In genomic region chr7:133409421-133409820, GRCh38 we compare ENCODE assay signal across 1 cellular context.
TF ChIP-seq lines count a peak whose summit lies in the region.

No MANE protein-coding gene starts in this region.

TF ChIP-seq in HepG2, 621 proteins besides CTCF, POLR2A, EP300 and RAD21 (continued from another document):
- TF ChIP-seq, protein P1, sequence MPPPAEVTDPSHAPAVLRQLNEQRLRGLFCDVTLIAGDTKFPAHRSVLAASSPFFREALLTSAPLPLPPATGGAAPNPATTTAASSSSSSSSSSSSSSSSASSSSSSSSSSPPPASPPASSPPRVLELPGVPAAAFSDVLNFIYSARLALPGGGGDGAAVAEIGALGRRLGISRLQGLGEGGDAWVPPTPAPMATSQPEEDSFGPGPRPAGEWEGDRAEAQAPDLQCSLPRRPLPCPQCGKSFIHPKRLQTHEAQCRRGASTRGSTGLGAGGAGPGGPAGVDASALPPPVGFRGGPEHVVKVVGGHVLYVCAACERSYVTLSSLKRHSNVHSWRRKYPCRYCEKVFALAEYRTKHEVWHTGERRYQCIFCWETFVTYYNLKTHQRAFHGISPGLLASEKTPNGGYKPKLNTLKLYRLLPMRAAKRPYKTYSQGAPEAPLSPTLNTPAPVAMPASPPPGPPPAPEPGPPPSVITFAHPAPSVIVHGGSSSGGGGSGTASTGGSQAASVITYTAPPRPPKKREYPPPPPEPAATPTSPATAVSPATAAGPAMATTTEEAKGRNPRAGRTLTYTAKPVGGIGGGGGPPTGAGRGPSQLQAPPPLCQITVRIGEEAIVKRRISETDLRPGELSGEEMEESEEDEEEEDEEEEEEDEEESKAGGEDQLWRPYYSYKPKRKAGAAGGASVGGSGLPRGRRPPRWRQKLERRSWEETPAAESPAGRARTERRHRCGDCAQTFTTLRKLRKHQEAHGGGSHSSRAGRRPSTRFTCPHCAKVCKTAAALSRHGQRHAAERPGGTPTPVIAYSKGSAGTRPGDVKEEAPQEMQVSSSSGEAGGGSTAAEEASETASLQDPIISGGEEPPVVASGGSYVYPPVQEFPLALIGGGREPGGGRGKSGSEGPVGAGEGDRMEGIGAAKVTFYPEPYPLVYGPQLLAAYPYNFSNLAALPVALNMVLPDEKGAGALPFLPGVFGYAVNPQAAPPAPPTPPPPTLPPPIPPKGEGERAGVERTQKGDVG (CRISPR knock-in tag; IDR thresholded peaks at IDR 0.05; ENCODE audit: borderline replicate concordance): no peak
- TF ChIP-seq FOSL2 (CRISPR knock-in tag; IDR thresholded peaks at IDR 0.05) (no peak), SIX1 (CRISPR knock-in tag; IDR thresholded peaks at IDR 0.05; ENCODE audit: borderline replicate concordance) (no peak), ZC3H13 (CRISPR knock-in tag; IDR thresholded peaks at IDR 0.05) (no peak), ZNF674 (CRISPR knock-in tag; IDR thresholded peaks at IDR 0.05; ENCODE audit: low read depth) (no peak), ZSCAN31 (CRISPR knock-in tag; IDR thresholded peaks at IDR 0.05; ENCODE audit: low read depth) (no peak), CHCHD3 (CRISPR knock-in tag; IDR thresholded peaks at IDR 0.05) (no peak), DR1 (CRISPR knock-in tag; IDR thresholded peaks at IDR 0.05) (no peak), ZNF280D (CRISPR knock-in tag; IDR thresholded peaks at IDR 0.05) (no peak)
- TF ChIP-seq, protein P2, sequence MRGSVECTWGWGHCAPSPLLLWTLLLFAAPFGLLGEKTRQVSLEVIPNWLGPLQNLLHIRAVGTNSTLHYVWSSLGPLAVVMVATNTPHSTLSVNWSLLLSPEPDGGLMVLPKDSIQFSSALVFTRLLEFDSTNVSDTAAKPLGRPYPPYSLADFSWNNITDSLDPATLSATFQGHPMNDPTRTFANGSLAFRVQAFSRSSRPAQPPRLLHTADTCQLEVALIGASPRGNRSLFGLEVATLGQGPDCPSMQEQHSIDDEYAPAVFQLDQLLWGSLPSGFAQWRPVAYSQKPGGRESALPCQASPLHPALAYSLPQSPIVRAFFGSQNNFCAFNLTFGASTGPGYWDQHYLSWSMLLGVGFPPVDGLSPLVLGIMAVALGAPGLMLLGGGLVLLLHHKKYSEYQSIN (CRISPR knock-in tag; IDR thresholded peaks at IDR 0.05; ENCODE audit: borderline replicate concordance): no peak
- TF ChIP-seq, protein P3, sequence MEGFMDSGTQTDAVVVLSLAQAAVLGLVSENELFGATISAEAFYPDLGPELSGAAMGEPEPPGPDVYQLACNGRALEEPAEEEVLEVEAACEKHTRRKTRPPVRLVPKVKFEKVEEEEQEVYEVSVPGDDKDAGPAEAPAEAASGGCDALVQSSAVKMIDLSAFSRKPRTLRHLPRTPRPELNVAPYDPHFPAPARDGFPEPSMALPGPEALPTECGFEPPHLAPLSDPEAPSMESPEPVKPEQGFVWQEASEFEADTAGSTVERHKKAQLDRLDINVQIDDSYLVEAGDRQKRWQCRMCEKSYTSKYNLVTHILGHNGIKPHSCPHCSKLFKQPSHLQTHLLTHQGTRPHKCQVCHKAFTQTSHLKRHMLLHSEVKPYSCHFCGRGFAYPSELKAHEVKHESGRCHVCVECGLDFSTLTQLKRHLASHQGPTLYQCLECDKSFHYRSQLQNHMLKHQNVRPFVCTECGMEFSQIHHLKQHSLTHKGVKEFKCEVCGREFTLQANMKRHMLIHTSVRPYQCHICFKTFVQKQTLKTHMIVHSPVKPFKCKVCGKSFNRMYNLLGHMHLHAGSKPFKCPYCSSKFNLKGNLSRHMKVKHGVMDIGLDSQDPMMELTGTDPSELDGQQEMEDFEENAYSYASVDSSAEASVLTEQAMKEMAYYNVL (CRISPR knock-in tag; IDR thresholded peaks at IDR 0.05; ENCODE audit: borderline replicate concordance): no peak
TF ChIP-seq in HepG2: peak in this region for 0.
